ENCODE assay signal across 8 cellular contexts in the genomic region with DNA sequence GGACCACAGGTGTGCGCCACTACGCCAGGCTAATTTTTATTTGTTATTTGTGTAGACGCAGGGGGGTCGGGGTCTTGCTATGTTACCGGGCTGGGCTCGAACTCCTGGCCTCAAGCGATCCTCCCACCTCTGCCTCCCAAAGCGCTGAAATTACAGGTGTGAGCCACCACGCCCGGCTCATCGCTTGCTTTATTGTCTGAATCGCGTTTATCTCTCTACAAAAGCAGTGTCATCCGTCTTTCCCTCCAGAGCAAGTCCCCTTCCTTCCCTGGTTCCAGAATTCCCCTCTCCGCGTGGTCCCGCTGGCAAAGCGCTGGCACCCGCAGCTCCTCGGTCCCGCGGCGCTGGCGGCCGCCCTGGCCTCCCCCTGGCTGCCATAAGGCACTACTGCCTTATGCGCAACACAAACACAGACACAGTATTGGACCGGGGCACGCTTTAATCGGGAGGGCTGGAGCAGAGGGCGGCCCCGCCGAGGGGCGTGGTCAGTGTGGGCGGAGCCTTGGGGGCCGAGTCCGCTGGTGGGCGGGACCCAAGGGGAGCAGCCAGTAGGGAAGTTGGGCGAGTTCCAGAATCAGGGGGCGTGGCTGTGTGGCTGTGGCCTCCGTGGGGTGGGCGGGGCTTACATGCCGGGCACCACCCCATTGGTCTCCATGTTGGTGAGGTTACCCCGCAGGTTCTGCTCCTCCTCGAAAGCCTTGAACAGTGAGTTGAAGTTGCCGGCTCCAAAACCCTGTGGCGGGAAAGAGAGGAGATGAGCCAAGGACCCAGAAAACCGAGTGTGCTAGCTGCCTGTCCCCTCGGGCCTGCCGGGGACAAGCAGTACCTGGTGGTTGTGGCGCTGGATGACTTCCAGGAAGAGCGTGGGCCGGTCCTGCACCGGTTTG. TPM values are rescaled to one million over a fixed set of nuclear protein-coding genes. Genes with fewer than 3 reads are reported as not detected.
DNase-seq lines count a peak whose midpoint lies in the region; ATAC-seq, FAIRE-seq and TF ChIP-seq lines count a peak whose summit lies in the region.

No MANE protein-coding gene starts in this region.

- H3K9me3 Mint-ChIP-seq in Caco-2 (ENCODE audit: unreplicated experiment): no peaks in the 10 kb centered on the region

- peak overlapping the region; percentile 90 for H3K9ac ChIP-seq in NT2/D1 (ENCODE audit: insufficient read length, low read depth)

- H3K4me1 Mint-ChIP-seq in Caco-2 (ENCODE audit: low read depth, unreplicated experiment): peaks cover 10% of the 10 kb centered on the region

- DNase-seq in Caco-2 (peak; percentile 98 to 100), HTR-8/SVneo (ENCODE audit: insufficient read length, low spot score) (peak; percentile 98), NT2/D1 (ENCODE audit: low read depth, low spot score) (peak; percentile 94), epidermal melanocyte (ENCODE audit: insufficient read length, low spot score) (peak; percentile 95)
- peak; percentile 100 for DNase-seq in activated CD8-positive, alpha-beta memory T cell treated with anti-CD3 and anti-CD28 coated beads, Interleukin-2, amount 50 U/mL, for 48 hours
- peak; percentile 100 for DNase-seq in stimulated activated CD8-positive, alpha-beta memory T cell treated with anti-CD3 and anti-CD28 coated beads, Interleukin-2, amount 100 ng/mL, for 48 hours (ENCODE audit: low read depth in 2 of 2)

- H3K36me3 Mint-ChIP-seq in Caco-2 (ENCODE audit: insufficient read depth, unreplicated experiment): peaks cover 7% of the 10 kb centered on the region

- H3K4me3 ChIP-seq in Caco-2 (ENCODE audit: low read depth, low read length) (peak overlapping the region; percentile 63), NT2/D1 (ENCODE audit: insufficient read length, low read depth) (peak overlapping the region; percentile 67), mononuclear cell (ENCODE audit: low read length) (peak overlapping the region; percentile 87)

- ATAC-seq in GM21367 (IDR thresholded peaks at IDR 0.05; ENCODE audit: unreplicated experiment): peak; percentile 94

- H3K9me3 ChIP-seq in Caco-2 (no peaks in the 10 kb centered on the region), NT2/D1 (ENCODE audit: insufficient read depth, low read length) (no peaks in the 10 kb centered on the region), mononuclear cell (ENCODE audit: low read depth, low read length) (no peaks in the 10 kb centered on the region)

- H3K27ac Mint-ChIP-seq in Caco-2 (ENCODE audit: unreplicated experiment): peak overlapping the region; percentile 72

- peak; percentile 95 for FAIRE-seq in HTR-8/SVneo (lab: Jason Lieb, UNC)

- H3K4me3 Mint-ChIP-seq in Caco-2 (ENCODE audit: unreplicated experiment): peak overlapping the region; percentile 86

- POLR2A ChIA-PET in Caco-2 (lab: Charles Lee): interaction anchor here (0.6 kb wide), 1 partner anchor 36 kb away, joined by 3 read pairs; no protein-coding TSS in a partner anchor

- TF ChIP-seq CTCF in Caco-2 (IDR thresholded peaks at IDR 0.05; ENCODE audit: insufficient read depth in 1 of 2, low read depth in 1 of 2, low read length in 1 of 2, severe bottlenecking in 1 of 2, unreplicated experiment in 1 of 2): peak; percentile 47 to 77

- no peaks in the 10 kb centered on the region for H3K27me3 Mint-ChIP-seq in Caco-2 (ENCODE audit: insufficient read depth, unreplicated experiment)

- no peaks in the 10 kb centered on the region for H3K27me3 ChIP-seq in Caco-2 (replicated peaks; ENCODE audit: control insufficient read depth, insufficient read depth, low read length)
- no peaks in the 10 kb centered on the region for H3K27me3 ChIP-seq in NT2/D1 (ENCODE audit: insufficient read depth, insufficient read length)
- no peaks in the 10 kb centered on the region for H3K27me3 ChIP-seq in mononuclear cell (ENCODE audit: insufficient read depth, low read length)

- no TSS peak for BruUV-seq in Caco-2 (replicated peaks; lab: Mats Ljungman, UMichigan)

- no peaks in the 10 kb centered on the region for H3K36me3 ChIP-seq in Caco-2 (ENCODE audit: control insufficient read depth, insufficient read depth, low read length)
- no peaks in the 10 kb centered on the region for H3K36me3 ChIP-seq in NT2/D1 (ENCODE audit: insufficient read depth, insufficient read length, low read length)

- intact Hi-C loops in Caco-2 (cut with micrococcal nuclease; ENCODE audit: unreplicated experiment): loop anchor here (1.0 to 2.0 kb wide), 2 partner anchors 45 to 49 kb away; a partner anchor contains a TSS

- CTCF ChIA-PET in Caco-2 (lab: Charles Lee): interaction anchor here (0.5 to 2.8 kb wide), 9 partner anchors 12 to 1321 kb away, joined by 3 to 17 read pairs (median 4); a partner anchor contains a TSS

- H3K4me1 ChIP-seq in Caco-2: 0 out of 2 replicates have a peak, but pooled peaks cover 4% of the 10 kb centered on the region
- no peaks in the 10 kb centered on the region for H3K4me1 ChIP-seq in NT2/D1 (ENCODE audit: insufficient read depth, insufficient read length)
- peaks cover 29% of the 10 kb centered on the region for H3K4me1 ChIP-seq in mononuclear cell (ENCODE audit: insufficient read depth, low read length)

RNA-seq across cellular contexts. Expression of a gene that starts 19.3 kb away (rescaled TPM):
- total RNA-seq in Caco-2 (2022): 0.20 TPM in 1 of 2 replicates, not detected in the other
- total RNA-seq in mononuclear cell: not detected

RNA-seq across cellular contexts. Expression of a gene that starts 35.5 kb away (rescaled TPM):
- total RNA-seq in Caco-2 (2022): 16.8 and 17.6 TPM in 2 replicates
- total RNA-seq in mononuclear cell: 28.4 TPM

RNA-seq across cellular contexts. Expression of a gene that starts 45.9 kb away (rescaled TPM):
- total RNA-seq in Caco-2 (2022) (33.8 and 36.7 TPM in 2 replicates), mononuclear cell (110 TPM)

RNA-seq across cellular contexts. Expression of a gene that starts 49.2 kb away (rescaled TPM):
- total RNA-seq in Caco-2 (2022): 53.0 and 63.3 TPM in 2 replicates
- 25.0 TPM for total RNA-seq in mononuclear cell

Comparison
In these comparisons a context has a peak if more than half of its experiments do, and no peak if none do; other contexts are left out.
1. Peak in every context shown above with its lines: DNase-seq, ATAC-seq and H3K4me3 ChIP-seq.